In genomic region chr10:119652361-119652760, GRCh38 we compare ENCODE assay signal across 8 cellular contexts. TPM values are rescaled to one million over a fixed set of nuclear protein-coding genes. Genes with fewer than 3 reads are reported as not detected.
DNase-seq lines count a peak whose midpoint lies in the region; ATAC-seq, FAIRE-seq and TF ChIP-seq lines count a peak whose summit lies in the region.

No MANE protein-coding gene starts in this region.

- peak overlapping the region; percentile 93 for H3K27ac Mint-ChIP-seq in T-helper 17 cell

- peak overlapping the region; percentile 59 for H3K4me3 ChIP-seq in epithelial cell of esophagus (ENCODE audit: low read length)
- H3K4me3 ChIP-seq in mucosa of stomach (ENCODE audit: low read length): no peak overlapping the region

- TF ChIP-seq CTCF in epithelial cell of esophagus (IDR thresholded peaks at IDR 0.05; ENCODE audit: insufficient read depth, low read depth, low read length, missing control alignments): peak; percentile 43

- peaks cover 26% of the 10 kb centered on the region for H3K4me1 ChIP-seq in mucosa of stomach (ENCODE audit: control insufficient read depth, insufficient read depth, low read length)

- no peak for TF ChIP-seq POLR2A in GM12892 (IDR thresholded peaks at IDR 0.05; ENCODE audit: low read depth, low read length)

- peak overlapping the region; percentile 89 for H3K4me3 Mint-ChIP-seq in T-helper 17 cell

- peak; percentile 54 for DNase-seq in Daoy (ENCODE audit: low read depth)
- DNase-seq in KBM-7: peak; percentile 60
- no peak for DNase-seq in T-helper 17 cell
- peak; percentile 72 for DNase-seq in epithelial cell of esophagus (ENCODE audit: low read depth)
- DNase-seq in NCI-H2029 treated with DMSO at 0.1 percent for 48 hours (lab: John Stamatoyannopoulos, UW): no peak
- DNase-seq in GM12892 (ENCODE audit: insufficient read length): no peak

- peaks cover 6% of the 10 kb centered on the region for H3K36me3 ChIP-seq in mucosa of stomach (ENCODE audit: control insufficient read depth, insufficient read depth, low read length)

- in situ Hi-C loops in KBM-7 (cut with MboI; ENCODE audit: low pct_unique_long_range_greater_than_20kb, low sequenced_read_pairs): no loop called here

- H3K36me3 Mint-ChIP-seq in T-helper 17 cell (ENCODE audit: low read depth): no peaks in the 10 kb centered on the region

- no peaks in the 10 kb centered on the region for H3K27me3 Mint-ChIP-seq in T-helper 17 cell

- ATAC-seq in T-helper 17 cell (peak; percentile 70), HG03045 (IDR thresholded peaks at IDR 0.05; ENCODE audit: unreplicated experiment) (no peak)

- peaks cover 43% of the 10 kb centered on the region for H3K4me1 Mint-ChIP-seq in T-helper 17 cell

- H3K9me3 ChIP-seq in T-helper 17 cell (ENCODE audit: control insufficient read depth, low read length, poor library complexity, severe bottlenecking) (no peaks in the 10 kb centered on the region), mucosa of stomach (ENCODE audit: control insufficient read depth, low read length) (no peaks in the 10 kb centered on the region)

- H3K27me3 ChIP-seq in mucosa of stomach (ENCODE audit: control insufficient read depth, insufficient read depth, low read length): no peaks in the 10 kb centered on the region

- FAIRE-seq in GM12892 (lab: Jason Lieb, UNC): no peak

- H3K9ac ChIP-seq in mucosa of stomach (ENCODE audit: low read length): peak overlapping the region; percentile 93

RNA-seq across cellular contexts. Expression of gene BAG3, which starts 1.2 kb away (rescaled TPM):
- total RNA-seq in Daoy (2014; rRNA removed; shearing (Covaris generic)): 6.9 and 9.4 TPM in 2 replicates
- total RNA-seq in T-helper 17 cell: 10 to 100 TPM; 52.0 to 52.4 TPM
- polyA plus RNA-seq in GM12892 (2012; ENCODE audit: missing spikeins): 3.7 TPM

RNA-seq across cellular contexts. Expression of gene TIAL1, which starts 55.6 kb away (rescaled TPM):
- total RNA-seq in Daoy (2014; rRNA removed; shearing (Covaris generic)): 28.4 and 40.4 TPM in 2 replicates
- 100 to 1,000 TPM; 169 to 172 TPM for total RNA-seq in T-helper 17 cell
- 120 TPM for polyA plus RNA-seq in GM12892 (2012; ENCODE audit: missing spikeins)

Comparison
In these comparisons a context has a peak if more than half of its experiments do, and no peak if none do; other contexts are left out.
1. DNase-seq: peak in Daoy (single experiment), KBM-7 (single experiment) and epithelial cell of esophagus (single experiment); none in T-helper 17 cell (0 of 3), NCI-H2029 treated with DMSO at 0.1 percent for 48 hours (single experiment) and GM12892 (single experiment).